Comparison of ENCODE assay signal across 8 cellular contexts in the genomic region with DNA sequence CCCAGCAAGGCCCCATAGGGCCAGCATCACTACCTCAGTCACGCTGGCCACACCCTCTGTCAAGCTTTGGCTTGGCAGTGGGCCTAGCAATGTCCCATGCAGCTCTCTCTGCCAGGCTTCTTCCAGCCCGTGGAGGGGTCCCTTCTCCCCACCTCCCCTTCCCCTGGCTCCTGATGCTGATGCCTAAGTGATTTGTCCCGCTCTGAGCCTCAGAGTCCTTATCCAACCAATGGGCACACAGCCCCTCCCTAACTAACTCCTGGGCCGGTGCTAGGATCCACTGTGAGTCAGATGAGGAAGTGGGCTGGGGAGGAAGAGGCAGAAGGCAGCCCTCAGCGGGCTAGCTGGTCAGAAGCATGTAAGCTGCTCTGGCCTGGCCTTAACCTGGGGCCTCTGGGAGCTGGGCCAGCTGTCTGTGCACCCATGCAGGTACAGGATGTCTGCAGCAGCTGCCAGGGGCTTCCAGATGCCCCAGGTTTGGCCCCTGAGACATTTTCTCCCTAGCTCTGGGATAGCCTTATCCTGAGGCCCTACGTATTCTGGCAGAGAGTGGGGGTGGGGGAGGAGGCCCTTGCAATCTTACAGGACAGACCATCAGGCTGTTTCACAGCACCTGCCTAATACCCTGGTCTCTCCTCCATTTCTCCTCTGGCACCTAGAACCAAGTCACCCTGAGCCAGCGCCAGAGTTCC.
A peak's percentile ranks its signal among the peaks of the same experiment; 100 is the strongest.
DNase-seq lines count a peak whose midpoint lies in the region; ATAC-seq lines count a peak whose summit lies in the region.

No MANE protein-coding gene starts in this region.

- peak; percentile 72 for ATAC-seq in GM18861 (IDR thresholded peaks at IDR 0.05; ENCODE audit: unreplicated experiment)
- ATAC-seq in HG03378 (IDR thresholded peaks at IDR 0.05; ENCODE audit: unreplicated experiment): peak; percentile 70

- H3K4me1 ChIP-seq in mucosa of rectum (ENCODE audit: control insufficient read depth in 2 of 2, insufficient read depth in 2 of 2, low read length in 2 of 2): peaks cover 14 to 32% of the 10 kb centered on the region in 2 donors

- no peaks in the 10 kb centered on the region for H3K27me3 ChIP-seq in mucosa of rectum (ENCODE audit: control insufficient read depth in 2 of 2, insufficient read depth in 2 of 2, low read length in 2 of 2)

- H3K4me3 ChIP-seq in mucosa of rectum (ENCODE audit: low read length in 2 of 2): peak overlapping the region; percentile 70 to 73

- DNase-seq in AML-193 (lab: John Stamatoyannopoulos, UW) (peak; percentile 92 to 95), SKM-1 treated with dmso at 0.1 percent for 144 hours (lab: John Stamatoyannopoulos, UW; ENCODE audit: unreplicated experiment) (peak; percentile 80), epithelial cell of prostate (ENCODE audit: low read depth, low spot score) (peak; percentile 43), NCI-H1930 (lab: John Stamatoyannopoulos, UW) (no peak)
- DNase-seq in central memory CD4-positive, alpha-beta T cell: no peak

- H3K27ac ChIP-seq in epithelial cell of prostate (peak overlapping the region; percentile 69), mucosa of rectum (ENCODE audit: low read depth in 2 of 2, low read length in 2 of 2) (peak overlapping the region; percentile 61 to 62)

- H3K36me3 ChIP-seq in mucosa of rectum (ENCODE audit: control insufficient read depth in 2 of 2, insufficient read depth in 2 of 2, low read length in 2 of 2): peaks cover 3 to 4% of the 10 kb centered on the region in 2 donors

- no peaks in the 10 kb centered on the region for H3K9me3 ChIP-seq in mucosa of rectum (ENCODE audit: control insufficient read depth in 2 of 2, low read length in 2 of 2)

- peak overlapping the region; percentile 60 to 74 for H3K9ac ChIP-seq in mucosa of rectum (ENCODE audit: low read depth in 1 of 2, low read length in 2 of 2)

Comparison
In these comparisons a context has a peak if more than half of its experiments do, and no peak if none do; other contexts are left out.
1. DNase-seq: peak in AML-193 (2 of 2), SKM-1 treated with dmso at 0.1 percent for 144 hours (single experiment) and epithelial cell of prostate (single experiment); none in central memory CD4-positive, alpha-beta T cell (single experiment) and NCI-H1930 (0 of 2).